Comparison of ENCODE assay signal across 8 cellular contexts in genomic region chr6:14876778-14877613, GRCh38.
DNase-seq lines count a peak whose midpoint lies in the region; ATAC-seq and TF ChIP-seq lines count a peak whose summit lies in the region.

No MANE protein-coding gene starts in this region.

- peak overlapping the region; percentile 46 to 62 for H3K27ac ChIP-seq in ascending aorta
- H3K27ac ChIP-seq in Karpas-422 (ENCODE audit: low read length), result no peak overlapping the region

- H3K36me3 ChIP-seq in ascending aorta, result no peaks in the 10 kb centered on the region
- no peaks in the 10 kb centered on the region for H3K36me3 ChIP-seq in Karpas-422 (ENCODE audit: insufficient read depth, low read length)
- H3K36me3 ChIP-seq in BE2C, result no peaks in the 10 kb centered on the region

- H3K27me3 ChIP-seq in ascending aorta (no peaks in the 10 kb centered on the region), Karpas-422 (ENCODE audit: low read length) (no peaks in the 10 kb centered on the region), BE2C (no peaks in the 10 kb centered on the region)

- H3K4me1 ChIP-seq in ascending aorta (no peaks in the 10 kb centered on the region), Karpas-422 (ENCODE audit: low read length) (no peaks in the 10 kb centered on the region), BE2C (no peaks in the 10 kb centered on the region)

- H3K9me2 ChIP-seq in Karpas-422 (replicated peaks; ENCODE audit: insufficient read depth, low read length), result no peaks in the 10 kb centered on the region

- no peaks in the 10 kb centered on the region for H4K20me1 ChIP-seq in Karpas-422 (ENCODE audit: insufficient read depth, low read depth, low read length)

- no peak overlapping the region for H3K9ac ChIP-seq in Karpas-422 (ENCODE audit: low read length)

- TF ChIP-seq CTCF in ascending aorta (IDR thresholded peaks at IDR 0.05), result no peak
- no peak for TF ChIP-seq CTCF in BE2C (IDR thresholded peaks at IDR 0.05; ENCODE audit: low read depth, low read length)

- H3K79me2 ChIP-seq in Karpas-422 (ENCODE audit: low read length), result no peaks in the 10 kb centered on the region

- no peaks in the 10 kb centered on the region for H3K9me3 ChIP-seq in ascending aorta
- no peaks in the 10 kb centered on the region for H3K9me3 ChIP-seq in Karpas-422 (ENCODE audit: low read length)
- no peaks in the 10 kb centered on the region for H3K9me3 ChIP-seq in BE2C

- H3K4me3 ChIP-seq in ascending aorta (no peak overlapping the region), Karpas-422 (ENCODE audit: low read length) (no peak overlapping the region), BE2C (ENCODE audit: low read depth, low read length) (no peak overlapping the region)

- no peak overlapping the region for H3K4me2 ChIP-seq in Karpas-422 (ENCODE audit: low read depth, low read length, poor library complexity, severe bottlenecking)

- intact Hi-C loops in ascending aorta (cut with DNase I), result no loop called here

- ATAC-seq in GM21576 (IDR thresholded peaks at IDR 0.05; ENCODE audit: unreplicated experiment), result peak; percentile 61

- DNase-seq in GM04503 (ENCODE audit: low read depth), result peak; percentile 37
- DNase-seq in LHCN-M2 (ENCODE audit: low read depth), result peak; percentile 79
- no peak for DNase-seq in ascending aorta (ENCODE audit: low spot score in 2 of 2)
- peak; percentile 86 for DNase-seq in kidney tubule cell (ENCODE audit: low spot score)
- DNase-seq in Karpas-422, result no peak
- no peak for DNase-seq in BE2C
- no peak for DNase-seq in DMS 273 (lab: John Stamatoyannopoulos, UW; ENCODE audit: unreplicated experiment)

- H2AFZ ChIP-seq in Karpas-422 (ENCODE audit: low read length), result no peak overlapping the region

Comparison
In these comparisons a context has a peak if more than half of its experiments do, and no peak if none do; other contexts are left out.
1. DNase-seq: peak in GM04503 (single experiment), LHCN-M2 (single experiment) and kidney tubule cell (single experiment); none in ascending aorta (0 of 2), Karpas-422 (single experiment), BE2C (single experiment) and DMS 273 (single experiment).